14 cellular contexts compared by ENCODE assay signal in genomic region chr5:61496406-61497307, GRCh38.
DNase-seq lines count a peak whose midpoint lies in the region; ATAC-seq and TF ChIP-seq lines count a peak whose summit lies in the region.
"Had no signal": no experiment of that assay in that cellular context is flagged by ENCODE, and none has a peak within 500 bp of the region (broad histone marks: within the 10 kb centered on the region; RNA-seq: fewer than 3 reads in every experiment).

No MANE protein-coding gene starts in this region.

- WGBS in mesendoderm (ENCODE audit: extremely low coverage, insufficient coverage, low lambda C conversion rate), result no CpG with 5 or more reads among the region's 7 CpGs

- H3K4me3 ChIP-seq in mesendoderm (ENCODE audit: low read length), result no peak overlapping the region
- H3K4me3 ChIP-seq: BLaER1 treated with 17β-estradiol and CSF1 and Interleukin-3, amounts not matched to agents 10 nM and 100 nM; ovary had no signal

- H3K4ac ChIP-seq in mesendoderm (ENCODE audit: low read depth, low read length), result no peak overlapping the region

- peak overlapping the region; percentile 69 to 91 (median 84) for H3K27ac Mint-ChIP-seq in brain
- H3K27ac Mint-ChIP-seq: activated naive CD8-positive, alpha-beta T cell treated with anti-CD3 and anti-CD28 coated beads for 36 hours; stimulated activated effector memory CD8-positive, alpha-beta T cell treated with anti-CD3 and anti-CD28 coated beads, Interleukin-12 subunit alpha, Interleukin-12 subunit beta, amount 100 ng/mL, for 72 hours had no signal

- no peak overlapping the region for H3K56ac ChIP-seq in mesendoderm (ENCODE audit: low read length)

- H3K27me3 ChIP-seq in mesendoderm (ENCODE audit: insufficient read depth, low read length, poor library complexity), result no peaks in the 10 kb centered on the region
- H3K27me3 ChIP-seq: BLaER1 treated with 17β-estradiol and CSF1 and Interleukin-3, amounts not matched to agents 10 nM and 100 nM; ovary had no signal

- H3K36me3 ChIP-seq in mesendoderm (ENCODE audit: control insufficient read depth, insufficient read depth, low read length), result no peaks in the 10 kb centered on the region
- H3K36me3 ChIP-seq: ovary had no signal

- H3K4me1 ChIP-seq in mesendoderm (ENCODE audit: control insufficient read depth, low read depth, low read length), result no peaks in the 10 kb centered on the region

- peaks cover 35% of the 10 kb centered on the region for H3K36me3 Mint-ChIP-seq in brain

- ATAC-seq in HG03135 (IDR thresholded peaks at IDR 0.05; ENCODE audit: unreplicated experiment) (no peak), HG03095 (IDR thresholded peaks at IDR 0.05; ENCODE audit: unreplicated experiment) (no peak)
- ATAC-seq: stimulated activated effector memory CD8-positive, alpha-beta T cell treated with anti-CD3 and anti-CD28 coated beads, Interleukin-12 subunit alpha, Interleukin-12 subunit beta, amount 100 ng/mL, for 72 hours had no signal

- H3K79me1 ChIP-seq in mesendoderm (ENCODE audit: low read length), result no peaks in the 10 kb centered on the region

- no peak overlapping the region for H3K4me2 ChIP-seq in mesendoderm (ENCODE audit: low read length)
- H3K4me2 ChIP-seq: BLaER1 treated with 17β-estradiol and CSF1 and Interleukin-3, amounts not matched to agents 10 nM and 100 nM had no signal

- H3K4me1 Mint-ChIP-seq in brain, result peaks cover 84% of the 10 kb centered on the region
- H3K4me1 Mint-ChIP-seq: stimulated activated effector memory CD8-positive, alpha-beta T cell treated with anti-CD3 and anti-CD28 coated beads, Interleukin-12 subunit alpha, Interleukin-12 subunit beta, amount 100 ng/mL, for 72 hours had no signal

- no peak overlapping the region for H3K27ac ChIP-seq in mesendoderm (ENCODE audit: low read depth, low read length)
- H3K27ac ChIP-seq: BLaER1 treated with 17β-estradiol and CSF1 and Interleukin-3, amounts not matched to agents 10 nM and 100 nM; ovary had no signal

- H3K9ac ChIP-seq in mesendoderm (ENCODE audit: low read length), result no peak overlapping the region
- H3K9ac ChIP-seq: BLaER1 treated with 17β-estradiol and CSF1 and Interleukin-3, amounts not matched to agents 10 nM and 100 nM had no signal

- no peak overlapping the region for H2BK15ac ChIP-seq in mesendoderm (replicated peaks; ENCODE audit: low read depth)

- no peak overlapping the region for H2BK5ac ChIP-seq in mesendoderm (ENCODE audit: low read length)

- no peak overlapping the region for H4K8ac ChIP-seq in mesendoderm (ENCODE audit: low read depth, low read length)

- POLR2A ChIA-PET in GM10248 (lab: Yijun Ruan, JAX), result no interaction called here

- no peak overlapping the region for H2AK5ac ChIP-seq in mesendoderm (ENCODE audit: low read length)

- no peak overlapping the region for H3K23ac ChIP-seq in mesendoderm (ENCODE audit: low read length)

- H3K27me3 Mint-ChIP-seq in brain, result no peaks in the 10 kb centered on the region
- H3K27me3 Mint-ChIP-seq: activated naive CD8-positive, alpha-beta T cell treated with anti-CD3 and anti-CD28 coated beads for 36 hours had no signal

- H3K9me3 Mint-ChIP-seq in brain, result no peaks in the 10 kb centered on the region
- H3K9me3 Mint-ChIP-seq: activated naive CD8-positive, alpha-beta T cell treated with anti-CD3 and anti-CD28 coated beads for 36 hours; stimulated activated effector memory CD8-positive, alpha-beta T cell treated with anti-CD3 and anti-CD28 coated beads, Interleukin-12 subunit alpha, Interleukin-12 subunit beta, amount 100 ng/mL, for 72 hours had no signal

- no peak overlapping the region for H2BK120ac ChIP-seq in mesendoderm (ENCODE audit: low read depth, low read length)

- H4K5ac ChIP-seq in mesendoderm (ENCODE audit: low read length), result no peak overlapping the region

- no peaks in the 10 kb centered on the region for H3K79me2 ChIP-seq in mesendoderm (ENCODE audit: control insufficient read depth, insufficient read depth, low read length)

- CTCF ChIA-PET in GM10248 (lab: Yijun Ruan, JAX), result interaction anchor here (1.1 to 1.2 kb wide), 2 partner anchors 9 to 11 kb away, joined by 3 to 4 read pairs; no protein-coding TSS in a partner anchor

- DNase-seq in AG20443 (ENCODE audit: low spot score) (peak; percentile 13), NCI-H2081 treated with DMSO at 0.1 percent for 48 hours (lab: John Stamatoyannopoulos, UW) (peak; percentile 51), mesendoderm (peak; percentile 28), GM10248 (ENCODE audit: extremely low spot score) (no peak), amniotic stem cell (lab: John Stamatoyannopoulos, UW) (no peak)
- DNase-seq: activated naive CD8-positive, alpha-beta T cell treated with anti-CD3 and anti-CD28 coated beads for 36 hours; KG1; ovary; stimulated activated CD4-positive, alpha-beta T cell treated with anti-CD3 and anti-CD28 coated beads, Interleukin-2, amount 100 ng/mL, for 24 hours had no signal

- peak overlapping the region; percentile 24 to 70 (median 56) for H3K4me3 Mint-ChIP-seq in brain
- H3K4me3 Mint-ChIP-seq: activated naive CD8-positive, alpha-beta T cell treated with anti-CD3 and anti-CD28 coated beads for 36 hours; stimulated activated effector memory CD8-positive, alpha-beta T cell treated with anti-CD3 and anti-CD28 coated beads, Interleukin-12 subunit alpha, Interleukin-12 subunit beta, amount 100 ng/mL, for 72 hours had no signal

- TF ChIP-seq CTCF in brain (conservative IDR thresholded peaks at IDR 0.05), result no peak
- no peak for TF ChIP-seq CTCF in GM10248 (IDR thresholded peaks at IDR 0.05; ENCODE audit: control extremely low read depth, extremely low read depth, low read depth, missing control alignments)

- H3K18ac ChIP-seq in mesendoderm (ENCODE audit: low read length), result no peak overlapping the region

Comparison
In these comparisons a context has a peak if more than half of its experiments do, and no peak if none do; other contexts are left out.
1. DNase-seq: peak in AG20443 (single experiment), NCI-H2081 treated with DMSO at 0.1 percent for 48 hours (single experiment) and mesendoderm (single experiment); none in GM10248 (single experiment) and amniotic stem cell (single experiment).